ENCODE assay signal across 13 cellular contexts in the genomic region with DNA sequence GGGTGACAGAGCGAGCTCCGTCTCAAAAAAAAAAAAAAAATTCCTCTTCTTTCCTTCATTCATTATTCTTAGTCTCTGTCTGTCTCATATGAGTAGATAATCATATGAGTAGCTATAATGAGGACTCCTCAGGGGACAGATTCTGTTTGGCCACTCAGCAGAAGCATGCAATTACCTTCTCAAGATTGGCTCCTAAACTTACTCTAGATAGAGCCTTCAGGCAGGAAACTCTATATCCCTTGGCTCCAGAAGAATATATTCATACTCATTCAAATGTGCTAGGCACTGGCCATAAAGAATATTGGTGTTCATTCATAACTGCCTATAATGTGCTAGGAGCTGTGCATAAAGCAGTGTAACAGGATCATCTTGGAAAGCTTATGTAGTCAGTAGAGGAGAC. TPM values are rescaled to one million over a fixed set of nuclear protein-coding genes. Genes with fewer than 3 reads are reported as not detected.
A peak's percentile ranks its signal among the peaks of the same experiment; 100 is the strongest.
DNase-seq lines count a peak whose midpoint lies in the region; ATAC-seq, FAIRE-seq and TF ChIP-seq lines count a peak whose summit lies in the region.
"Had no signal": no experiment of that assay in that cellular context is flagged by ENCODE, and none has a peak within 500 bp of the region (broad histone marks: within the 10 kb centered on the region; RNA-seq: fewer than 3 reads in every experiment).

No MANE protein-coding gene starts in this region.

- H3K9me2 ChIP-seq in PC-9 (ENCODE audit: insufficient read depth): no peaks in the 10 kb centered on the region

- POLR2A ChIA-PET in activated CD4-positive, alpha-beta T cell treated with anti-CD3 and anti-CD28 coated beads, Interleukin-2, amount 10 ng/mL, durations not matched to agents 7 days and 5 days (lab: Charles Lee): no interaction called here
- POLR2A ChIA-PET in PC-9 (lab: Charles Lee; ENCODE audit: unreplicated experiment): no interaction called here

- CTCF ChIA-PET in activated CD4-positive, alpha-beta T cell treated with anti-CD3 and anti-CD28 coated beads, Interleukin-2, amount 10 ng/mL, durations not matched to agents 7 days and 5 days (lab: Charles Lee): interaction anchor here (0.9 to 1.2 kb wide), 3 partner anchors 33 to 313 kb away, joined by 3 to 5 read pairs (median 4); no protein-coding TSS in a partner anchor
- CTCF ChIA-PET in PC-9 (lab: Charles Lee): no interaction called here

- H3K27me3 ChIP-seq in PC-9 (ENCODE audit: insufficient read depth, low read depth): no peaks in the 10 kb centered on the region
- H3K27me3 ChIP-seq: tibial artery had no signal

- no peak for ATAC-seq in GM18505 (IDR thresholded peaks at IDR 0.05; ENCODE audit: unreplicated experiment)

- no TSS peak for BruUV-seq in PC-9 (replicated peaks; lab: Mats Ljungman, UMichigan)

- peak overlapping the region; percentile 26 for H3K27ac Mint-ChIP-seq in activated CD4-positive, alpha-beta T cell treated with anti-CD3 and anti-CD28 coated beads, Interleukin-2, amount 10 ng/mL, durations not matched to agents 7 days and 5 days
- H3K27ac Mint-ChIP-seq in progenitor cell of endocrine pancreas: peak overlapping the region; percentile 79

- H3F3A ChIP-seq in PC-9 (ENCODE audit: insufficient read depth, low read depth): peaks cover 46% of the 10 kb centered on the region

- H3K9me3 ChIP-seq in PC-9 (ENCODE audit: insufficient read depth, low read depth): no peaks in the 10 kb centered on the region
- H3K9me3 ChIP-seq: prostate gland, tibial artery had no signal

- no peak for FAIRE-seq in RCC 7860 (lab: Jason Lieb, UNC)

- H3K27ac ChIP-seq in PC-9: 0 out of 2 replicates have a peak overlapping the region, but pooled peaks have one; percentile 26

- TF ChIP-seq POLR2A in GM18505 (IDR thresholded peaks at IDR 0.05; ENCODE audit: borderline replicate concordance, extremely low read depth, insufficient read depth, insufficient read length): no peak

- no peak overlapping the region for H3K4me3 Mint-ChIP-seq in activated CD4-positive, alpha-beta T cell treated with anti-CD3 and anti-CD28 coated beads, Interleukin-2, amount 10 ng/mL, durations not matched to agents 7 days and 5 days
- peak overlapping the region; percentile 35 for H3K4me3 Mint-ChIP-seq in progenitor cell of endocrine pancreas (ENCODE audit: low read depth)

- peaks cover 11% of the 10 kb centered on the region for H3K36me3 ChIP-seq in PC-9 (ENCODE audit: low read depth)
- H3K36me3 ChIP-seq: prostate gland had no signal

- no peak for TF ChIP-seq CTCF in PC-9 (conservative IDR thresholded peaks at IDR 0.05)
- TF ChIP-seq CTCF in progenitor cell of endocrine pancreas (IDR thresholded peaks at IDR 0.05; ENCODE audit: unreplicated experiment): no peak

- H3K4me2 ChIP-seq in PC-9: no peak overlapping the region

- H3K4me3 ChIP-seq in PC-9: no peak overlapping the region
- H3K4me3 ChIP-seq: prostate gland, tibial artery had no signal

- peaks cover 4% of the 10 kb centered on the region; the same call in 1 of the 2 replicates for H4K20me1 ChIP-seq in PC-9 (ENCODE audit: insufficient read depth)

- no peaks in the 10 kb centered on the region for H3K9me3 Mint-ChIP-seq in activated CD4-positive, alpha-beta T cell treated with anti-CD3 and anti-CD28 coated beads, Interleukin-2, amount 10 ng/mL, durations not matched to agents 7 days and 5 days
- no peaks in the 10 kb centered on the region for H3K9me3 Mint-ChIP-seq in progenitor cell of endocrine pancreas (ENCODE audit: low read depth)

- H3K79me2 ChIP-seq in PC-9 (ENCODE audit: low read depth): peaks cover 12% of the 10 kb centered on the region; the same call in 1 of the 2 replicates

- H3K4me1 ChIP-seq in PC-9 (replicated peaks; ENCODE audit: insufficient read depth): peaks cover 14% of the 10 kb centered on the region

- no peaks in the 10 kb centered on the region for H3K27me3 Mint-ChIP-seq in activated CD4-positive, alpha-beta T cell treated with anti-CD3 and anti-CD28 coated beads, Interleukin-2, amount 10 ng/mL, durations not matched to agents 7 days and 5 days
- H3K27me3 Mint-ChIP-seq in progenitor cell of endocrine pancreas: no peaks in the 10 kb centered on the region

- intact Hi-C loops in PC-9 (cut with micrococcal nuclease; ENCODE audit: unreplicated experiment): no loop called here

- H3K36me3 Mint-ChIP-seq in activated CD4-positive, alpha-beta T cell treated with anti-CD3 and anti-CD28 coated beads, Interleukin-2, amount 10 ng/mL, durations not matched to agents 7 days and 5 days (ENCODE audit: low read depth): peaks cover 53% of the 10 kb centered on the region
- H3K36me3 Mint-ChIP-seq in progenitor cell of endocrine pancreas (ENCODE audit: insufficient read depth): peaks cover 29% of the 10 kb centered on the region

- no peak overlapping the region for H2AFZ ChIP-seq in PC-9

- no peak for DNase-seq in activated CD4-positive, alpha-beta T cell treated with anti-CD3 and anti-CD28 coated beads, Interleukin-2, amount 10 ng/mL, durations not matched to agents 7 days and 5 days
- no peak for DNase-seq in activated CD4-positive, alpha-beta T cell treated with anti-CD3 and anti-CD28 coated beads for 48 hours
- DNase-seq in PC-9: no peak
- peak; percentile 24 for DNase-seq in cerebellar cortex (ENCODE audit: low spot score)
- DNase-seq in progenitor cell of endocrine pancreas (ENCODE audit: low spot score, unreplicated experiment): no peak
- no peak for DNase-seq in Kasumi-1 (lab: John Stamatoyannopoulos, UW)
- no peak for DNase-seq in RCC 7860 (ENCODE audit: low spot score)
- DNase-seq: activated CD4-positive, alpha-beta T cell treated with anti-CD3 and anti-CD28 coated beads, Interleukin-2, amount 50 U/mL, for 1 hour; NCI-H1092 treated with DMSO at 0.1 percent for 48 hours; tibial artery had no signal

- H3K4me1 Mint-ChIP-seq in activated CD4-positive, alpha-beta T cell treated with anti-CD3 and anti-CD28 coated beads, Interleukin-2, amount 10 ng/mL, durations not matched to agents 7 days and 5 days: peaks cover 34% of the 10 kb centered on the region
- peaks cover 21% of the 10 kb centered on the region for H3K4me1 Mint-ChIP-seq in progenitor cell of endocrine pancreas (ENCODE audit: low read depth)

RNA-seq across cellular contexts. Expression of gene ACAT2, which starts 2.2 kb away (rescaled TPM):
- 10 to 100 TPM; 58.4 to 65.8 TPM for total RNA-seq in activated CD4-positive, alpha-beta T cell treated with anti-CD3 and anti-CD28 coated beads, Interleukin-2, amount 10 ng/mL, durations not matched to agents 7 days and 5 days
- 48.5 and 71.0 TPM in 2 replicates for total RNA-seq in PC-9 (2021)
- 85.1 and 103 TPM in 2 replicates for total RNA-seq in progenitor cell of endocrine pancreas

RNA-seq across cellular contexts. Expression of gene TCP1, which starts 29.8 kb away (rescaled TPM):
- total RNA-seq in activated CD4-positive, alpha-beta T cell treated with anti-CD3 and anti-CD28 coated beads, Interleukin-2, amount 10 ng/mL, durations not matched to agents 7 days and 5 days: 100 to 1,000 TPM; 192 to 209 TPM
- 159 and 166 TPM in 2 replicates for total RNA-seq in PC-9 (2021)
- 218 and 229 TPM in 2 replicates for total RNA-seq in progenitor cell of endocrine pancreas

RNA-seq across cellular contexts. Expression of gene MRPL18, which starts 30.6 kb away (rescaled TPM):
- total RNA-seq in activated CD4-positive, alpha-beta T cell treated with anti-CD3 and anti-CD28 coated beads, Interleukin-2, amount 10 ng/mL, durations not matched to agents 7 days and 5 days: 10 to 100 TPM; 65.5 to 73.0 TPM
- total RNA-seq in PC-9 (2021): 41.1 and 54.4 TPM in 2 replicates
- total RNA-seq in progenitor cell of endocrine pancreas: 45.0 and 45.2 TPM in 2 replicates

RNA-seq across cellular contexts. Expression of gene WTAP, which starts 32.3 kb away (rescaled TPM):
- 100 to 1,000 TPM; 120 to 131 TPM for total RNA-seq in activated CD4-positive, alpha-beta T cell treated with anti-CD3 and anti-CD28 coated beads, Interleukin-2, amount 10 ng/mL, durations not matched to agents 7 days and 5 days
- 44.7 and 46.5 TPM in 2 replicates for total RNA-seq in PC-9 (2021)
- total RNA-seq in progenitor cell of endocrine pancreas: 126 and 131 TPM in 2 replicates

RNA-seq across cellular contexts. Expression of gene PNLDC1, which starts 40.4 kb away (rescaled TPM):
- total RNA-seq in activated CD4-positive, alpha-beta T cell treated with anti-CD3 and anti-CD28 coated beads, Interleukin-2, amount 10 ng/mL, durations not matched to agents 7 days and 5 days: under 1 TPM; 0.17 to 0.30 TPM
- total RNA-seq in PC-9 (2021) (0.20 TPM in 1 of 2 replicates, not detected in the other), progenitor cell of endocrine pancreas (not detected in 2 replicates)
- total RNA-seq: H4 had no signal
